Comparison of ENCODE assay signal across 2 cellular contexts in the genomic region with DNA sequence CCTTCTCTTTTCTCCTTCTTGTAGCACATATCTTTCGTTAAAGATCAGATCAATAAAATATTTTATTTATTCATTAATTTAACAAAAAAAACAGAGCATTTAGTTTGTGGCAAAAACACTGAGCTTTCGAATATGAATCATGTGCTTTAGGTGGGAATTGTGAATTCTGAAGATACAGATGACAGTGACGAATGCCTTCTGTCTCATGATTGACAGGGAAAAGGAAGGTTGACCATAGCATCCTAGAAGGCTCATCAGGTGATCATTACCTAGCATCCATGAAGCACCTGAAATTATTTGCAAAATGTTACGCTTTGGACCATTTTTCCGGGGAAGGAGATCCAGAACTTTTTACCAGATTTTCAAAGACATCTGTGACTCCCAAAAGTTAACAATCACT.
TF ChIP-seq lines count a peak whose summit lies in the region.

No MANE protein-coding gene starts in this region.

TF ChIP-seq in HEK293T, 16 proteins besides CTCF, POLR2A, EP300 and RAD21:
- TF ChIP-seq L3MBTL2 (conservative IDR thresholded peaks at IDR 0.05) = no peak
- TF ChIP-seq, protein P1, sequence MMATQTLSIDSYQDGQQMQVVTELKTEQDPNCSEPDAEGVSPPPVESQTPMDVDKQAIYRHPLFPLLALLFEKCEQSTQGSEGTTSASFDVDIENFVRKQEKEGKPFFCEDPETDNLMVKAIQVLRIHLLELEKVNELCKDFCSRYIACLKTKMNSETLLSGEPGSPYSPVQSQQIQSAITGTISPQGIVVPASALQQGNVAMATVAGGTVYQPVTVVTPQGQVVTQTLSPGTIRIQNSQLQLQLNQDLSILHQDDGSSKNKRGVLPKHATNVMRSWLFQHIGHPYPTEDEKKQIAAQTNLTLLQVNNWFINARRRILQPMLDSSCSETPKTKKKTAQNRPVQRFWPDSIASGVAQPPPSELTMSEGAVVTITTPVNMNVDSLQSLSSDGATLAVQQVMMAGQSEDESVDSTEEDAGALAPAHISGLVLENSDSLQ (IDR thresholded peaks at IDR 0.05) = peak; percentile 81

TF ChIP-seq in K562, 482 proteins besides CTCF, POLR2A, EP300 and RAD21:
- TF ChIP-seq, protein P1 (IDR thresholded peaks at IDR 0.05) = peak; percentile 65
- peak; percentile 21 for TF ChIP-seq MEIS2 (IDR thresholded peaks at IDR 0.05; ENCODE audit: partially characterized antibody)
- no peak for TF ChIP-seq ZNF184 (CRISPR knock-in tag; IDR thresholded peaks at IDR 0.05)
- no peak for TF ChIP-seq ZNF398 (CRISPR knock-in tag; IDR thresholded peaks at IDR 0.05)
